Comparison of ENCODE assay signal across 13 cellular contexts in genomic region chr13:76845865-76846264, GRCh38.
"Had no signal": no experiment of that assay in that cellular context is flagged by ENCODE, and none has a peak within 500 bp of the region (broad histone marks: within the 10 kb centered on the region; RNA-seq: fewer than 3 reads in every experiment).

No MANE protein-coding gene starts in this region.

- H3K27ac ChIP-seq: epithelial cell of prostate, ovary, right atrium auricular region, upper lobe of right lung had no signal

- H3K27ac Mint-ChIP-seq: naive thymus-derived CD4-positive, alpha-beta T cell had no signal

- H3K36me3 Mint-ChIP-seq: naive thymus-derived CD4-positive, alpha-beta T cell had no signal

- H3K4me3 ChIP-seq: esophagus muscularis mucosa, ovary, right atrium auricular region, sigmoid colon, tibial artery, upper lobe of right lung had no signal

- DNase-seq: effector memory CD4-positive, alpha-beta T cell; naive thymus-derived CD4-positive, alpha-beta T cell; ovary; sigmoid colon; small intestine; stimulated activated CD4-positive, alpha-beta T cell treated with anti-CD3 and anti-CD28 coated beads, Interleukin-2, amount 100 ng/mL, for 48 hours; stimulated activated naive CD4-positive, alpha-beta T cell treated with Interleukin-2 at 50 U/mL for 16 hours; tibial artery; upper lobe of right lung had no signal

- ATAC-seq: naive thymus-derived CD4-positive, alpha-beta T cell; upper lobe of right lung had no signal

- H3K27me3 ChIP-seq: esophagus muscularis mucosa, ovary, right atrium auricular region, sigmoid colon, tibial artery, upper lobe of right lung had no signal

- H3K36me3 ChIP-seq: esophagus muscularis mucosa, ovary, right atrium auricular region, sigmoid colon, tibial artery, upper lobe of right lung had no signal

- H3K9me3 ChIP-seq: esophagus muscularis mucosa, ovary, right atrium auricular region, sigmoid colon, tibial artery, upper lobe of right lung had no signal

- H3K4me1 ChIP-seq: right atrium auricular region, sigmoid colon, tibial artery, upper lobe of right lung had no signal

- H3K4me3 Mint-ChIP-seq: naive thymus-derived CD4-positive, alpha-beta T cell; neural crest cell had no signal

- H3K4me1 Mint-ChIP-seq: neural crest cell had no signal
